In genomic region chr2:118668431-118669424, GRCh38 we compare ENCODE assay signal across 1 cellular context.
TF ChIP-seq lines count a peak whose summit lies in the region.

No MANE protein-coding gene starts in this region.

TF ChIP-seq in IMR-90, 13 proteins besides CTCF, POLR2A, EP300 and RAD21 (continued from another document):
- peak; percentile 81 for TF ChIP-seq FOS (IDR thresholded peaks at IDR 0.05; ENCODE audit: low read depth, low read length)
